15 cellular contexts compared by ENCODE assay signal in genomic region chr9:91155746-91156145, GRCh38.
A peak's percentile ranks its signal among the peaks of the same experiment; 100 is the strongest.
DNase-seq lines count a peak whose midpoint lies in the region; ATAC-seq and TF ChIP-seq lines count a peak whose summit lies in the region.
"Had no signal": no experiment of that assay in that cellular context is flagged by ENCODE, and none has a peak within 500 bp of the region (broad histone marks: within the 10 kb centered on the region; RNA-seq: fewer than 3 reads in every experiment).

No MANE protein-coding gene starts in this region.

- peak overlapping the region in 7 of 11 experiments; percentile 42 to 70 (median 53); a peak in 13 of 22 replicates for H3K4me2 ChIP-seq in BLaER1 treated with 17β-estradiol and CSF1 and Interleukin-3, amounts not matched to agents 10 nM and 100 nM

- H3K4me1 ChIP-seq in BLaER1 treated with 17β-estradiol and CSF1 and Interleukin-3, amounts not matched to agents 10 nM and 100 nM: peaks cover 28 to 87% (median 67%) of the 10 kb centered on the region in 10 experiments
- peaks cover 0 to 20% (median 9%) of the 10 kb centered on the region in 4 donors for H3K4me1 ChIP-seq in tibial nerve
- H3K4me1 ChIP-seq: Caco-2 had no signal

- no peak for DNase-seq in T-helper 2 cell treated with Interferon-gamma antibody and Interleukin-4, amounts not matched to agents 5 μg/mL and 100 μg/mL, for 36 hours (ENCODE audit: low spot score)
- DNase-seq in T-helper 2 cell (no peak), SW480 (ENCODE audit: low spot score) (no peak), tibial nerve (ENCODE audit: low spot score in 2 of 2) (no peak)
- no peak for DNase-seq in activated T-helper 1 cell treated with anti-CD3 and anti-CD28 coated beads, Interleukin-12 subunit alpha, Interleukin-12 subunit beta, Interleukin-2, Interleukin-4 antibody, amounts not matched to agents 30 ng/mL and 10 ng/mL and 1 ng/mL, durations not matched to agents 14 hours and 24 hours and 36 hours (ENCODE audit: low spot score)
- DNase-seq in natural killer cell treated with Interleukin-12 subunit alpha and Interleukin-12 subunit beta and Interleukin-15 and Interleukin-18, amount 100 ng/mL, for 72 hours (ENCODE audit: low spot score): no peak
- DNase-seq in activated naive CD4-positive, alpha-beta T cell (lab: John Stamatoyannopoulos, UW): no peak
- DNase-seq: Caco-2, H7, NCI-H1930, NCI-H510A, NCI-H82 had no signal

- peaks cover 79% of the 10 kb centered on the region for H3K4me1 Mint-ChIP-seq in T-helper 2 cell treated with Interferon-gamma antibody and Interleukin-4, amounts not matched to agents 5 μg/mL and 100 μg/mL, for 36 hours (ENCODE audit: low read depth)
- H3K4me1 Mint-ChIP-seq in activated T-helper 1 cell treated with anti-CD3 and anti-CD28 coated beads, Interleukin-12 subunit alpha, Interleukin-12 subunit beta, Interleukin-2, Interleukin-4 antibody, amounts not matched to agents 30 ng/mL and 10 ng/mL and 1 ng/mL, durations not matched to agents 14 hours and 24 hours and 36 hours (ENCODE audit: low read depth): peaks cover 79% of the 10 kb centered on the region
- H3K4me1 Mint-ChIP-seq in natural killer cell treated with Interleukin-12 subunit alpha and Interleukin-12 subunit beta and Interleukin-15 and Interleukin-18, amount 100 ng/mL, for 72 hours (ENCODE audit: low read depth in 2 of 2): peaks cover 57 to 63% of the 10 kb centered on the region in 2 donors

- no peak overlapping the region for H3K4me3 ChIP-seq in BLaER1 treated with 17β-estradiol and CSF1 and Interleukin-3, amounts not matched to agents 10 nM and 100 nM
- no peak overlapping the region for H3K4me3 ChIP-seq in tibial nerve

- H4K20me1 ChIP-seq in BLaER1 treated with 17β-estradiol and CSF1 and Interleukin-3, amounts not matched to agents 10 nM and 100 nM: no peaks in the 10 kb centered on the region

- intact Hi-C loops in activated T-helper 1 cell treated with anti-CD3 and anti-CD28 coated beads, Interleukin-12 subunit alpha, Interleukin-12 subunit beta, Interleukin-2, Interleukin-4 antibody, amounts not matched to agents 30 ng/mL and 10 ng/mL and 1 ng/mL, durations not matched to agents 14 hours and 24 hours and 36 hours (cut with micrococcal nuclease): no loop called here

- H3K4me3 Mint-ChIP-seq in T-helper 2 cell treated with Interferon-gamma antibody and Interleukin-4, amounts not matched to agents 5 μg/mL and 100 μg/mL, for 36 hours: peak overlapping the region; percentile 58
- no peak overlapping the region for H3K4me3 Mint-ChIP-seq in activated T-helper 1 cell treated with anti-CD3 and anti-CD28 coated beads, Interleukin-12 subunit alpha, Interleukin-12 subunit beta, Interleukin-2, Interleukin-4 antibody, amounts not matched to agents 30 ng/mL and 10 ng/mL and 1 ng/mL, durations not matched to agents 14 hours and 24 hours and 36 hours
- H3K4me3 Mint-ChIP-seq in natural killer cell treated with Interleukin-12 subunit alpha and Interleukin-12 subunit beta and Interleukin-15 and Interleukin-18, amount 100 ng/mL, for 72 hours: peak overlapping the region; percentile 73
- H3K4me3 Mint-ChIP-seq: CD14-positive monocyte had no signal

- TF ChIP-seq CTCF in tibial nerve (IDR thresholded peaks at IDR 0.05): no peak

- H3K27me3 Mint-ChIP-seq in T-helper 2 cell treated with Interferon-gamma antibody and Interleukin-4, amounts not matched to agents 5 μg/mL and 100 μg/mL, for 36 hours (ENCODE audit: low read depth): no peaks in the 10 kb centered on the region
- H3K27me3 Mint-ChIP-seq in activated T-helper 1 cell treated with anti-CD3 and anti-CD28 coated beads, Interleukin-12 subunit alpha, Interleukin-12 subunit beta, Interleukin-2, Interleukin-4 antibody, amounts not matched to agents 30 ng/mL and 10 ng/mL and 1 ng/mL, durations not matched to agents 14 hours and 24 hours and 36 hours (ENCODE audit: insufficient read depth): no peaks in the 10 kb centered on the region
- no peaks in the 10 kb centered on the region for H3K27me3 Mint-ChIP-seq in natural killer cell treated with Interleukin-12 subunit alpha and Interleukin-12 subunit beta and Interleukin-15 and Interleukin-18, amount 100 ng/mL, for 72 hours

- H3K9me3 Mint-ChIP-seq in T-helper 2 cell treated with Interferon-gamma antibody and Interleukin-4, amounts not matched to agents 5 μg/mL and 100 μg/mL, for 36 hours: peaks cover 13% of the 10 kb centered on the region
- H3K9me3 Mint-ChIP-seq in activated T-helper 1 cell treated with anti-CD3 and anti-CD28 coated beads, Interleukin-12 subunit alpha, Interleukin-12 subunit beta, Interleukin-2, Interleukin-4 antibody, amounts not matched to agents 30 ng/mL and 10 ng/mL and 1 ng/mL, durations not matched to agents 14 hours and 24 hours and 36 hours: peaks cover 15% of the 10 kb centered on the region
- H3K9me3 Mint-ChIP-seq in natural killer cell treated with Interleukin-12 subunit alpha and Interleukin-12 subunit beta and Interleukin-15 and Interleukin-18, amount 100 ng/mL, for 72 hours: peaks cover 6% of the 10 kb centered on the region

- peak overlapping the region in 8 of 11 experiments; percentile 24 to 96 (median 61); a peak in 14 of 22 replicates for H3K27ac ChIP-seq in BLaER1 treated with 17β-estradiol and CSF1 and Interleukin-3, amounts not matched to agents 10 nM and 100 nM
- no peak overlapping the region for H3K27ac ChIP-seq in tibial nerve

- no peak for TF ChIP-seq EP300 in tibial nerve (IDR thresholded peaks at IDR 0.05)

- 91% methylated on average over 1 of the region's 1 CpG; no CpG with 5 or more reads in 1 of the 2 donors for WGBS in tibial nerve, 2 donors

- peak overlapping the region; percentile 86 for H3K27ac Mint-ChIP-seq in T-helper 2 cell treated with Interferon-gamma antibody and Interleukin-4, amounts not matched to agents 5 μg/mL and 100 μg/mL, for 36 hours
- peak overlapping the region; percentile 93 for H3K27ac Mint-ChIP-seq in activated T-helper 1 cell treated with anti-CD3 and anti-CD28 coated beads, Interleukin-12 subunit alpha, Interleukin-12 subunit beta, Interleukin-2, Interleukin-4 antibody, amounts not matched to agents 30 ng/mL and 10 ng/mL and 1 ng/mL, durations not matched to agents 14 hours and 24 hours and 36 hours
- peak overlapping the region; percentile 95 to 99 for H3K27ac Mint-ChIP-seq in natural killer cell treated with Interleukin-12 subunit alpha and Interleukin-12 subunit beta and Interleukin-15 and Interleukin-18, amount 100 ng/mL, for 72 hours

- no peak for ATAC-seq in natural killer cell treated with Interleukin-12 subunit alpha and Interleukin-12 subunit beta and Interleukin-15 and Interleukin-18, amount 100 ng/mL, for 72 hours
- ATAC-seq: HepG2 had no signal

- H3K9me3 ChIP-seq in BLaER1 treated with 17β-estradiol and CSF1 and Interleukin-3, amounts not matched to agents 10 nM and 100 nM (replicated peaks in 1 of 11): peaks cover 32 to 39% (median 35%) of the 10 kb centered on the region in 11 experiments
- peaks cover 0 to 11% (median 0%) of the 10 kb centered on the region in 4 donors for H3K9me3 ChIP-seq in tibial nerve
- H3K9me3 ChIP-seq: Caco-2 had no signal

- peak overlapping the region in 5 of 11 experiments; percentile 16 to 59 (median 29); a peak in 7 of 22 replicates for H3K9ac ChIP-seq in BLaER1 treated with 17β-estradiol and CSF1 and Interleukin-3, amounts not matched to agents 10 nM and 100 nM

- no peaks in the 10 kb centered on the region for H3K27me3 ChIP-seq in BLaER1 treated with 17β-estradiol and CSF1 and Interleukin-3, amounts not matched to agents 10 nM and 100 nM
- no peaks in the 10 kb centered on the region for H3K27me3 ChIP-seq in tibial nerve

- peaks cover 58% of the 10 kb centered on the region for H3K36me3 Mint-ChIP-seq in T-helper 2 cell treated with Interferon-gamma antibody and Interleukin-4, amounts not matched to agents 5 μg/mL and 100 μg/mL, for 36 hours (ENCODE audit: low read depth)
- peaks cover 49% of the 10 kb centered on the region for H3K36me3 Mint-ChIP-seq in activated T-helper 1 cell treated with anti-CD3 and anti-CD28 coated beads, Interleukin-12 subunit alpha, Interleukin-12 subunit beta, Interleukin-2, Interleukin-4 antibody, amounts not matched to agents 30 ng/mL and 10 ng/mL and 1 ng/mL, durations not matched to agents 14 hours and 24 hours and 36 hours (ENCODE audit: low read depth)
- peaks cover 15% of the 10 kb centered on the region for H3K36me3 Mint-ChIP-seq in natural killer cell treated with Interleukin-12 subunit alpha and Interleukin-12 subunit beta and Interleukin-15 and Interleukin-18, amount 100 ng/mL, for 72 hours

- TF ChIP-seq POLR2A in tibial nerve (IDR thresholded peaks at IDR 0.05): no peak

- H3K36me3 ChIP-seq in BLaER1 treated with 17β-estradiol and CSF1 and Interleukin-3, amounts not matched to agents 10 nM and 100 nM: peaks cover 0 to 30% (median 0%) of the 10 kb centered on the region in 11 experiments; a peak in 7 of 22 replicates
- no peaks in the 10 kb centered on the region for H3K36me3 ChIP-seq in tibial nerve

Comparison
In these comparisons a context has a peak if more than half of its experiments do, and no peak if none do; other contexts are left out.
1. H3K27ac ChIP-seq: peak in BLaER1 treated with 17β-estradiol and CSF1 and Interleukin-3, amounts not matched to agents 10 nM and 100 nM (8 of 11); none in tibial nerve (0 of 4).
2. Peak in every context shown above with its lines, with median percentiles within 50 percentile points of each other: H3K27ac Mint-ChIP-seq.